33 cellular contexts compared by ENCODE assay signal in the genomic region with DNA sequence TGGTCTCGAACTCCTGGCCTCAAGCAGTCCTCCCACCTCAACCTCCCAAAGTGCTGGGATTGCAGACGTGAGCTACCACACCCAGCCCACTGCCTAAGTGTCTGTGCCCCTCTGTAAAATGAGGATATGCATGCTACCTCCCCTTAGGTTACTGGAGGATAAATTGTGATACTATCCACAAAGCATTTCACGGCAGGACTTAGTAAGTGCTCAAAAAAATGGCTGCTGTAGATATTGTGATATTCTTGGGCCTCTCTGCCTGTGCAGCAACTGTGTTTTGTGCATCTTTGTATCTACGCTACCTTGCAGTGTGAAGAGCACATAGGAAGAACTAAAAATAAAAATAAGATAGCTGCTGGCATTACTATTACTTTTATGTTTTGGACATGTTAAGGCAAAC. TPM values are rescaled to one million over a fixed set of nuclear protein-coding genes. Genes with fewer than 3 reads are reported as not detected.
DNase-seq lines count a peak whose midpoint lies in the region; ATAC-seq, FAIRE-seq and TF ChIP-seq lines count a peak whose summit lies in the region.
"Had no signal": no experiment of that assay in that cellular context is flagged by ENCODE, and none has a peak within 500 bp of the region (broad histone marks: within the 10 kb centered on the region; RNA-seq: fewer than 3 reads in every experiment).

No MANE protein-coding gene starts in this region.

- H3K56ac ChIP-seq in H9 (ENCODE audit: insufficient read length, low read depth, low read length): no peak overlapping the region

- H3K36me3 Mint-ChIP-seq in CD4-positive, alpha-beta T cell (ENCODE audit: low read depth): no peaks in the 10 kb centered on the region
- H3K36me3 Mint-ChIP-seq in H9 (ENCODE audit: insufficient read depth in 1 of 3, low read depth in 3 of 3) (no peaks in the 10 kb centered on the region), astrocyte (ENCODE audit: low read depth, unreplicated experiment) (no peaks in the 10 kb centered on the region), HFFc6 (ENCODE audit: low read depth) (no peaks in the 10 kb centered on the region)
- H3K36me3 Mint-ChIP-seq in natural killer cell treated with Interleukin-12 subunit alpha and Interleukin-12 subunit beta and Interleukin-15 and Interleukin-18, amount 100 ng/mL, for 72 hours: no peaks in the 10 kb centered on the region

- H3K27ac ChIP-seq in CD4-positive, alpha-beta T cell (ENCODE audit: low read depth, low read length): no peak overlapping the region
- H3K27ac ChIP-seq in H9 (ENCODE audit: insufficient read length, low read depth, low read length): no peak overlapping the region
- no peak overlapping the region for H3K27ac ChIP-seq in astrocyte (ENCODE audit: low read depth, low read length)
- H3K27ac ChIP-seq in transverse colon: no peak overlapping the region
- H3K27ac ChIP-seq: C4-2B, esophagus squamous epithelium, heart right ventricle, lower lobe of right lung, thoracic aorta, vagina, WERI-Rb-1 had no signal

- H3T11ph ChIP-seq in H9 (ENCODE audit: low read length): no peak overlapping the region

- DNase-seq in CD4-positive, alpha-beta T cell: no peak
- DNase-seq in H9 (no peak), astrocyte (ENCODE audit: low read depth) (no peak), SKM-1 treated with dmso at 0.1 percent for 144 hours (lab: John Stamatoyannopoulos, UW; ENCODE audit: unreplicated experiment) (no peak), transverse colon (no peak), HFFc6 (no peak), HPDE6-E6E7 (ENCODE audit: extremely low spot score) (no peak)
- DNase-seq in natural killer cell treated with Interleukin-12 subunit alpha and Interleukin-12 subunit beta and Interleukin-15 and Interleukin-18, amount 100 ng/mL, for 72 hours (ENCODE audit: low spot score): no peak
- DNase-seq: activated CD4-positive, alpha-beta T cell treated with anti-CD3 and anti-CD28 coated beads, Interleukin-2, amount 50 U/mL, for 48 hours; activated CD8-positive, alpha-beta memory T cell treated with anti-CD3 and anti-CD28 coated beads, Interleukin-2, amount 50 U/mL, for 4 hours; activated gamma-delta T cell treated with Interleukin-2 at 50 U/mL for 16 hours; cortex of kidney; EL; esophagus squamous epithelium; foreskin melanocyte; heart right ventricle; kidney glomerular epithelial cell; lower lobe of right lung; mucosa of descending colon; NCI-H1694 treated with DMSO at 0.1 percent for 48 hours; NCI-H2171 treated with DMSO at 0.1 percent for 48 hours; NCI-H524; PC-3; stimulated activated CD4-positive, alpha-beta T cell treated with anti-CD3 and anti-CD28 coated beads, Interleukin-4, amount 100 ng/mL, for 4 hours; stimulated activated naive CD8-positive, alpha-beta T cell treated with anti-CD3 and anti-CD28 coated beads, Interleukin-15, Interleukin-2, amounts not matched to agents 100 U/mL and 50 U/mL, for 24 hours; T-helper 9 cell; WERI-Rb-1 had no signal

- TF ChIP-seq POLR2A in transverse colon (IDR thresholded peaks at IDR 0.05): no peak

- no peak overlapping the region for H3K4me2 ChIP-seq in H9 (ENCODE audit: insufficient read depth, insufficient read length, low read length)
- no peak overlapping the region for H3K4me2 ChIP-seq in astrocyte (ENCODE audit: low read length)

- POLR2A ChIA-PET in CD4-positive, alpha-beta T cell (lab: Charles Lee): no interaction called here

- H3K4me1 Mint-ChIP-seq in CD4-positive, alpha-beta T cell (ENCODE audit: low read depth): peaks cover 10% of the 10 kb centered on the region
- peaks cover 4% of the 10 kb centered on the region in 2 experiments; a peak in 1 of 4 replicates for H3K4me1 Mint-ChIP-seq in H9
- H3K4me1 Mint-ChIP-seq in astrocyte (ENCODE audit: low read depth, unreplicated experiment): no peaks in the 10 kb centered on the region
- H3K4me1 Mint-ChIP-seq in natural killer cell treated with Interleukin-12 subunit alpha and Interleukin-12 subunit beta and Interleukin-15 and Interleukin-18, amount 100 ng/mL, for 72 hours (ENCODE audit: low read depth in 2 of 2): peaks cover 0 to under 1% of the 10 kb centered on the region in 2 donors
- H3K4me1 Mint-ChIP-seq in HFFc6 (ENCODE audit: low read depth): no peaks in the 10 kb centered on the region; the same call in 1 of the 2 replicates

- no peak overlapping the region for H2BK15ac ChIP-seq in H9 (ENCODE audit: low read depth, low read length)

- TF ChIP-seq EP300 in transverse colon (IDR thresholded peaks at IDR 0.05; ENCODE audit: low read depth): no peak

- ATAC-seq in CD4-positive, alpha-beta T cell (ENCODE audit: poor library complexity): no peak
- no peak for ATAC-seq in natural killer cell treated with Interleukin-12 subunit alpha and Interleukin-12 subunit beta and Interleukin-15 and Interleukin-18, amount 100 ng/mL, for 72 hours
- ATAC-seq: heart right ventricle; lower lobe of right lung; mucosa of descending colon; PC-3; Right ventricle myocardium inferior; SK-N-SH treated with all-trans-retinoic acid at 6 μM for 48 hours; stimulated activated naive CD8-positive, alpha-beta T cell treated with anti-CD3 and anti-CD28 coated beads, Interleukin-15, Interleukin-2, amounts not matched to agents 100 U/mL and 50 U/mL, for 24 hours had no signal

- no peak for FAIRE-seq in astrocyte (lab: Jason Lieb, UNC)
- FAIRE-seq: GM12892 had no signal

- H3K9me3 ChIP-seq in CD4-positive, alpha-beta T cell (ENCODE audit: control insufficient read depth, low read length): no peaks in the 10 kb centered on the region
- H3K9me3 ChIP-seq in H9 (ENCODE audit: control insufficient read depth, low read depth, low read length) (no peaks in the 10 kb centered on the region), astrocyte (ENCODE audit: insufficient read depth, low read depth, low read length) (no peaks in the 10 kb centered on the region), transverse colon (no peaks in the 10 kb centered on the region)
- H3K9me3 ChIP-seq: esophagus squamous epithelium, heart right ventricle, lower lobe of right lung, mucosa of descending colon, thoracic aorta, vagina had no signal

- no peaks in the 10 kb centered on the region for H4K20me1 ChIP-seq in H9 (ENCODE audit: control insufficient read depth, insufficient read depth, insufficient read length)
- H4K20me1 ChIP-seq in astrocyte (ENCODE audit: insufficient read depth, low read length): peaks cover 11% of the 10 kb centered on the region

- no peaks in the 10 kb centered on the region for H3K9me3 Mint-ChIP-seq in CD4-positive, alpha-beta T cell
- H3K9me3 Mint-ChIP-seq in H9 (0 out of 5 replicates have a peak, but pooled peaks cover 0 to under 1% of the 10 kb centered on the region in 2 experiments), astrocyte (ENCODE audit: unreplicated experiment) (peaks cover 7% of the 10 kb centered on the region), HFFc6 (no peaks in the 10 kb centered on the region)
- no peaks in the 10 kb centered on the region for H3K9me3 Mint-ChIP-seq in natural killer cell treated with Interleukin-12 subunit alpha and Interleukin-12 subunit beta and Interleukin-15 and Interleukin-18, amount 100 ng/mL, for 72 hours

- no peak overlapping the region for H3K18ac ChIP-seq in H9 (ENCODE audit: insufficient read length, low read depth, low read length)

- no peak overlapping the region for H2BK5ac ChIP-seq in H9 (ENCODE audit: insufficient read length, low read length)

- no peak overlapping the region for H2BK120ac ChIP-seq in H9 (ENCODE audit: low read depth, low read length, poor library complexity, severe bottlenecking)

- H3K14ac ChIP-seq in H9 (ENCODE audit: insufficient read depth, low read length): no peak overlapping the region

- intact Hi-C loops in CD4-positive, alpha-beta T cell (cut with DNase I, micrococcal nuclease): loop anchor here in 1 of 2 experiments (5.0 to 10.0 kb wide), 3 partner anchors 137 to 289 kb away; partner anchors contain the start of gene CCNF
- intact Hi-C loops in transverse colon (cut with DNase I; ENCODE audit: low total_unique reads): no loop called here

- no peaks in the 10 kb centered on the region for H3K36me3 ChIP-seq in astrocyte (ENCODE audit: insufficient read depth, low read length)
- H3K36me3 ChIP-seq in transverse colon: no peaks in the 10 kb centered on the region
- H3K36me3 ChIP-seq: esophagus squamous epithelium, heart right ventricle, lower lobe of right lung, thoracic aorta, vagina had no signal

- no peak overlapping the region for H4K5ac ChIP-seq in H9 (ENCODE audit: insufficient read length, low read depth, low read length)

- no peak overlapping the region for H2BK20ac ChIP-seq in H9 (ENCODE audit: low read depth, low read length, poor library complexity, severe bottlenecking)

- peak overlapping the region; percentile 60 for H3K4me3 Mint-ChIP-seq in CD4-positive, alpha-beta T cell
- H3K4me3 Mint-ChIP-seq in H9: peak overlapping the region; percentile 12 to 73; a peak in 3 of 5 replicates
- H3K4me3 Mint-ChIP-seq in astrocyte (ENCODE audit: unreplicated experiment): peak overlapping the region; percentile 55
- H3K4me3 Mint-ChIP-seq in natural killer cell treated with Interleukin-12 subunit alpha and Interleukin-12 subunit beta and Interleukin-15 and Interleukin-18, amount 100 ng/mL, for 72 hours: peak overlapping the region; percentile 30
- H3K4me3 Mint-ChIP-seq in HFFc6: no peak overlapping the region

- TF ChIP-seq CTCF in CD4-positive, alpha-beta T cell (IDR thresholded peaks at IDR 0.05): no peak
- TF ChIP-seq CTCF in H9 (conservative IDR thresholded peaks at IDR 0.05) (no peak), astrocyte (IDR thresholded peaks at IDR 0.05; ENCODE audit: insufficient read depth, low read depth, low read length) (no peak), transverse colon (IDR thresholded peaks at IDR 0.05) (no peak), HFFc6 (IDR thresholded peaks at IDR 0.05) (no peak)

- peaks cover 31% of the 10 kb centered on the region for H3K27me3 ChIP-seq in CD4-positive, alpha-beta T cell (ENCODE audit: control insufficient read depth, insufficient read depth, low read length)
- H3K27me3 ChIP-seq in H9 (ENCODE audit: insufficient read depth, low read length) (peaks cover 8% of the 10 kb centered on the region; the same call in 1 of the 2 replicates), astrocyte (ENCODE audit: insufficient read depth, low read length) (peaks cover 26% of the 10 kb centered on the region), transverse colon (peaks cover 60% of the 10 kb centered on the region)

- peaks cover 27% of the 10 kb centered on the region for H3K27me3 Mint-ChIP-seq in CD4-positive, alpha-beta T cell
- peaks cover 58% of the 10 kb centered on the region for H3K27me3 Mint-ChIP-seq in H9 (ENCODE audit: low read depth)
- peaks cover 44% of the 10 kb centered on the region for H3K27me3 Mint-ChIP-seq in astrocyte (ENCODE audit: low read depth, unreplicated experiment)
- H3K27me3 Mint-ChIP-seq in natural killer cell treated with Interleukin-12 subunit alpha and Interleukin-12 subunit beta and Interleukin-15 and Interleukin-18, amount 100 ng/mL, for 72 hours: peaks cover 7 to 15% of the 10 kb centered on the region in 2 donors
- H3K27me3 Mint-ChIP-seq in HFFc6 (ENCODE audit: insufficient read depth): peaks cover 18% of the 10 kb centered on the region

- H4K91ac ChIP-seq in H9 (ENCODE audit: insufficient read length, low read depth, low read length): no peak overlapping the region

- no peak overlapping the region for H2AFZ ChIP-seq in H9 (ENCODE audit: low read length)
- H2AFZ ChIP-seq in astrocyte (ENCODE audit: low read depth, low read length): no peak overlapping the region

- in situ Hi-C loops in transverse colon (cut with MboI; ENCODE audit: low pct_ligation_motif_present in 1 of 4, low pct_unique_long_range_greater_than_20kb in 1 of 4, low sequenced_read_pairs in 3 of 4): loop anchor here in 1 of 4 donors (25.0 kb wide), 1 partner anchor 289 kb away; the partner anchor contains the start of gene TBC1D24

- peaks cover 7% of the 10 kb centered on the region for H3K23me2 ChIP-seq in H9 (ENCODE audit: insufficient read length, low read depth, low read length, poor library complexity, severe bottlenecking)

- H3K79me1 ChIP-seq in H9 (ENCODE audit: insufficient read depth, low read depth, low read length, poor library complexity, severe bottlenecking): no peaks in the 10 kb centered on the region

- no CpG with 5 or more reads among the region's 4 CpGs for WGBS in H9 (ENCODE audit: extremely low coverage, insufficient read length, low lambda C conversion rate)
- 40 to 56% methylated on average over 1 to 4 of the region's 4 CpGs for WGBS in transverse colon (ENCODE audit: low coverage in 1 of 2), 2 donors

- H3K9ac ChIP-seq in H9 (ENCODE audit: extremely low read depth, insufficient read length, low read length): no peak overlapping the region
- no peak overlapping the region for H3K9ac ChIP-seq in astrocyte (ENCODE audit: low read length)

- no peaks in the 10 kb centered on the region for H3K79me2 ChIP-seq in H9 (ENCODE audit: insufficient read depth, low read length)
- no peaks in the 10 kb centered on the region for H3K79me2 ChIP-seq in astrocyte (ENCODE audit: insufficient read depth, low read length)

- no peaks in the 10 kb centered on the region for H3K4me1 ChIP-seq in H9 (ENCODE audit: insufficient read depth, low read length)
- no peaks in the 10 kb centered on the region for H3K4me1 ChIP-seq in astrocyte (ENCODE audit: insufficient read depth, low read length)
- H3K4me1 ChIP-seq in transverse colon: peaks cover 10 to 18% (median 15%) of the 10 kb centered on the region in 4 donors

- H3K23ac ChIP-seq in H9 (ENCODE audit: insufficient read length, low read depth, low read length): no peak overlapping the region

- no peak overlapping the region for H3K27ac Mint-ChIP-seq in CD4-positive, alpha-beta T cell
- H3K27ac Mint-ChIP-seq in H9: no peak overlapping the region
- H3K27ac Mint-ChIP-seq in astrocyte (ENCODE audit: unreplicated experiment): no peak overlapping the region
- no peak overlapping the region for H3K27ac Mint-ChIP-seq in natural killer cell treated with Interleukin-12 subunit alpha and Interleukin-12 subunit beta and Interleukin-15 and Interleukin-18, amount 100 ng/mL, for 72 hours
- no peak overlapping the region for H3K27ac Mint-ChIP-seq in HFFc6

- CTCF ChIA-PET in CD4-positive, alpha-beta T cell (lab: Charles Lee): no interaction called here

- H4K8ac ChIP-seq in H9 (replicated peaks; ENCODE audit: insufficient read length, low read depth, low read length): no peak overlapping the region

- no peak overlapping the region for H2AK5ac ChIP-seq in H9 (ENCODE audit: insufficient read length, low read length)

- H2BK12ac ChIP-seq in H9 (ENCODE audit: insufficient read length, low read depth, low read length): no peak overlapping the region

- H3K4me3 ChIP-seq in astrocyte (ENCODE audit: insufficient read depth, low read depth, low read length) (no peak overlapping the region), transverse colon (no peak overlapping the region)
- H3K4me3 ChIP-seq: esophagus squamous epithelium, heart right ventricle, lower lobe of right lung, mucosa of descending colon, thoracic aorta, vagina had no signal

- no peak overlapping the region for H3K4ac ChIP-seq in H9 (ENCODE audit: low read depth, low read length)

RNA-seq across cellular contexts. Expression of gene CASKIN1, which starts 1.9 kb away (rescaled TPM):
- total RNA-seq in CD4-positive, alpha-beta T cell: under 1 TPM in 1 of 2 experiments, not detected in 1; 0.06 TPM
- 7.9 and 9.3 TPM in 2 replicates for total RNA-seq in H9 (2021)
- 0.66 and 1.3 TPM in 2 replicates for total RNA-seq in astrocyte
- under 1 TPM; 0.14 to 0.26 TPM for total RNA-seq in natural killer cell treated with Interleukin-12 subunit alpha and Interleukin-12 subunit beta and Interleukin-15 and Interleukin-18, amount 100 ng/mL, for 72 hours
- under 1 TPM in 2 of 4 donors, not detected in 2; under 0.01 to 0.14 TPM for total RNA-seq in transverse colon
- under 1 TPM; 0.06 to 0.56 (median 0.11) TPM for total RNA-seq in HFFc6 (2021; fragmentation: NEBNext Ultra II Directional; extraction: Animal tissue kit (Norgen Biotek cat#: 25700))
- total RNA-seq: thoracic aorta had no signal

RNA-seq across cellular contexts. Expression of gene MLST8, which starts 7.0 kb away (rescaled TPM):
- total RNA-seq in CD4-positive, alpha-beta T cell: 10 to 100 TPM; 22.9 to 26.4 TPM
- total RNA-seq in H9 (2021) (74.5 and 75.9 TPM in 2 replicates), astrocyte (32.6 and 34.7 TPM in 2 replicates), transverse colon (10 to 100 TPM; 50.8 to 81.8 (median 73.1) TPM)
- total RNA-seq in natural killer cell treated with Interleukin-12 subunit alpha and Interleukin-12 subunit beta and Interleukin-15 and Interleukin-18, amount 100 ng/mL, for 72 hours: 10 to 100 TPM; 31.2 to 68.9 TPM
- 10 to 100 TPM; 32.7 to 39.4 (median 37.5) TPM for total RNA-seq in HFFc6 (2021; fragmentation: NEBNext Ultra II Directional; extraction: Animal tissue kit (Norgen Biotek cat#: 25700))

RNA-seq across cellular contexts. Expression of gene BRICD5, which starts 12.4 kb away (rescaled TPM):
- 1 to 10 TPM; 4.2 to 5.0 TPM for total RNA-seq in CD4-positive, alpha-beta T cell
- total RNA-seq in H9 (2021): 10.8 and 11.9 TPM in 2 replicates
- 6.4 and 7.0 TPM in 2 replicates for total RNA-seq in astrocyte
- 10 to 100 TPM in 1 of 2 donors, 1 to 10 TPM in 1; 6.2 to 23.7 TPM for total RNA-seq in natural killer cell treated with Interleukin-12 subunit alpha and Interleukin-12 subunit beta and Interleukin-15 and Interleukin-18, amount 100 ng/mL, for 72 hours
- 10 to 100 TPM in 2 of 4 donors, 1 to 10 TPM in 2; 5.7 to 29.9 (median 11.7) TPM for total RNA-seq in transverse colon
- 1 to 10 TPM; 1.1 to 2.6 (median 1.8) TPM for total RNA-seq in HFFc6 (2021; fragmentation: NEBNext Ultra II Directional; extraction: Animal tissue kit (Norgen Biotek cat#: 25700))

RNA-seq across cellular contexts. Expression of gene PGP, which starts 16.4 kb away (rescaled TPM):
- 1 to 10 TPM; 8.1 to 8.5 TPM for total RNA-seq in CD4-positive, alpha-beta T cell
- total RNA-seq in H9 (2021) (37.4 and 38.3 TPM in 2 replicates), astrocyte (19.4 and 21.1 TPM in 2 replicates), transverse colon (10 to 100 TPM; 18.0 to 49.0 (median 29.5) TPM)
- total RNA-seq in natural killer cell treated with Interleukin-12 subunit alpha and Interleukin-12 subunit beta and Interleukin-15 and Interleukin-18, amount 100 ng/mL, for 72 hours: 10 to 100 TPM; 18.8 to 39.8 TPM
- total RNA-seq in HFFc6 (2021; fragmentation: NEBNext Ultra II Directional; extraction: Animal tissue kit (Norgen Biotek cat#: 25700)): 10 to 100 TPM; 12.8 to 17.8 (median 15.1) TPM

RNA-seq across cellular contexts. Expression of gene E4F1, which starts 25.1 kb away (rescaled TPM):
- 10 to 100 TPM; 31.8 to 33.8 TPM for total RNA-seq in CD4-positive, alpha-beta T cell
- total RNA-seq in H9 (2021) (35.9 and 37.6 TPM in 2 replicates), astrocyte (22.5 and 22.8 TPM in 2 replicates), transverse colon (100 to 1,000 TPM in 1 of 4 donors, 10 to 100 TPM in 3; 36.5 to 124 (median 53.6) TPM)
- total RNA-seq in natural killer cell treated with Interleukin-12 subunit alpha and Interleukin-12 subunit beta and Interleukin-15 and Interleukin-18, amount 100 ng/mL, for 72 hours: 10 to 100 TPM; 27.5 to 51.8 TPM
- total RNA-seq in HFFc6 (2021; fragmentation: NEBNext Ultra II Directional; extraction: Animal tissue kit (Norgen Biotek cat#: 25700)): 10 to 100 TPM; 15.8 to 19.8 (median 16.7) TPM
